Comparison of ENCODE assay signal across 7 cellular contexts in the genomic region with DNA sequence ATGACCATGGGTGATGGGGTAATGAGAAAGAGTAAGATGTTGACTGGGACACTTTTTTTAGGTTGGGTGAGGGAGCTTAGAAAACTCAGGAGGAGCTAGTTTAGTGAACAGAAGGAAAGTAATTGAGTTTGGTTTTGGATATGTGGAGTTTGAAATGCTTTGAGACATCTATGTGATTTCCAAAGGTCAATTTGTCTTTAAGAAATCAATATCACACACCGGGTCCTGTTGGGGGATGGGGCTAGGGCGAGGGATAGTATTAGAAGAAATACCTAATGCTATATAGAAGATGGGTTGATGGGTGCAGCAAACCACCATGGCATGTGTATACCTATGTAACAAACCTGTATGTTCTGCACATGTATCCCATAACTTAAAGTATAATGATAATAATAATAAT.
"Had no signal": no experiment of that assay in that cellular context is flagged by ENCODE, and none has a peak within 500 bp of the region (broad histone marks: within the 10 kb centered on the region; RNA-seq: fewer than 3 reads in every experiment).

No MANE protein-coding gene starts in this region.

- H3K27ac ChIP-seq: HL-60 had no signal

- ATAC-seq: K562 had no signal

- DNase-seq: IMR-90, KBM-7, KG1 had no signal

- H3K4me3 Mint-ChIP-seq: IgD-negative memory B cell had no signal

- H3K4me3 ChIP-seq: K562 had no signal

- H3K27ac Mint-ChIP-seq: IgD-negative memory B cell had no signal

- H3K4me1 Mint-ChIP-seq: IgD-negative memory B cell had no signal

- FAIRE-seq: HTR-8/SVneo, K562 had no signal
